Comparison of ENCODE assay signal across 1 cellular context in the genomic region with DNA sequence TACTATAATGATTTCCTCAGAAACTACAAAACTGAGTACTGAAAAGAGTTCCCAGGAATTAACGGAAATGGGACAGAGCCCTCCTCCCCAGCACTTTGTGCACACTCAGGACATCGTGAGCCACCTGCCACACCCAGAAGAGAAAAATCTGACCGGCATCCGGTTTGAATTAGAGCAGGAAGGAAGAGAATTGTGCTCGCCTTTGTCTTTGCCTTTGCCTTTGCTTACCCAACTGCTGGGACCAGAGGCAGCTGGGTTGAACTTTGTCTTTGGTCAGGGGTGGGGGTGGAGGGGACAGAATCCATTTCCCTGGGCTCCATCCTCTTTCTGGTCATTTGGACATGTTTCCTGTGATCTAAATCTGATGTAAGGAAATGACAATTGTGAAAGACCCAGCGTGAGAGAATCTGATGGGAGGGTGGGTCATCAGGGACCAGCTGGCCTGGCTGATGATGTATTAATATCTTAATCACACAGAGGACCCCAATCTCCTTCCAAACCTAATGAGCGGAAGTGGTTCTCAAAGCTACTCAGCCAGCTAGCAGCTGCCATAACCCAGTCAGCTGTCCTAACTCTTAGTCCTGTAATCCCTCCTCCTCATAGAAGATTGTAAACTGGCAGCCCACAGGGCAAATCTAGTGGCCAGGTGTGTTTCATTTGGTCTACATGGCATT.
TF ChIP-seq lines count a peak whose summit lies in the region.

No MANE protein-coding gene starts in this region.

TF ChIP-seq in HepG2, 621 proteins besides CTCF, POLR2A, EP300 and RAD21 (continued from another document and continues in another):
- TF ChIP-seq, protein P1, sequence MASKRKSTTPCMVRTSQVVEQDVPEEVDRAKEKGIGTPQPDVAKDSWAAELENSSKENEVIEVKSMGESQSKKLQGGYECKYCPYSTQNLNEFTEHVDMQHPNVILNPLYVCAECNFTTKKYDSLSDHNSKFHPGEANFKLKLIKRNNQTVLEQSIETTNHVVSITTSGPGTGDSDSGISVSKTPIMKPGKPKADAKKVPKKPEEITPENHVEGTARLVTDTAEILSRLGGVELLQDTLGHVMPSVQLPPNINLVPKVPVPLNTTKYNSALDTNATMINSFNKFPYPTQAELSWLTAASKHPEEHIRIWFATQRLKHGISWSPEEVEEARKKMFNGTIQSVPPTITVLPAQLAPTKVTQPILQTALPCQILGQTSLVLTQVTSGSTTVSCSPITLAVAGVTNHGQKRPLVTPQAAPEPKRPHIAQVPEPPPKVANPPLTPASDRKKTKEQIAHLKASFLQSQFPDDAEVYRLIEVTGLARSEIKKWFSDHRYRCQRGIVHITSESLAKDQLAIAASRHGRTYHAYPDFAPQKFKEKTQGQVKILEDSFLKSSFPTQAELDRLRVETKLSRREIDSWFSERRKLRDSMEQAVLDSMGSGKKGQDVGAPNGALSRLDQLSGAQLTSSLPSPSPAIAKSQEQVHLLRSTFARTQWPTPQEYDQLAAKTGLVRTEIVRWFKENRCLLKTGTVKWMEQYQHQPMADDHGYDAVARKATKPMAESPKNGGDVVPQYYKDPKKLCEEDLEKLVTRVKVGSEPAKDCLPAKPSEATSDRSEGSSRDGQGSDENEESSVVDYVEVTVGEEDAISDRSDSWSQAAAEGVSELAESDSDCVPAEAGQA (IDR thresholded peaks at IDR 0.05; ENCODE audit: low read depth) = no peak
- TF ChIP-seq, protein P1 (CRISPR knock-in tag; IDR thresholded peaks at IDR 0.05; ENCODE audit: borderline replicate concordance) = no peak
- TF ChIP-seq, protein P2, sequence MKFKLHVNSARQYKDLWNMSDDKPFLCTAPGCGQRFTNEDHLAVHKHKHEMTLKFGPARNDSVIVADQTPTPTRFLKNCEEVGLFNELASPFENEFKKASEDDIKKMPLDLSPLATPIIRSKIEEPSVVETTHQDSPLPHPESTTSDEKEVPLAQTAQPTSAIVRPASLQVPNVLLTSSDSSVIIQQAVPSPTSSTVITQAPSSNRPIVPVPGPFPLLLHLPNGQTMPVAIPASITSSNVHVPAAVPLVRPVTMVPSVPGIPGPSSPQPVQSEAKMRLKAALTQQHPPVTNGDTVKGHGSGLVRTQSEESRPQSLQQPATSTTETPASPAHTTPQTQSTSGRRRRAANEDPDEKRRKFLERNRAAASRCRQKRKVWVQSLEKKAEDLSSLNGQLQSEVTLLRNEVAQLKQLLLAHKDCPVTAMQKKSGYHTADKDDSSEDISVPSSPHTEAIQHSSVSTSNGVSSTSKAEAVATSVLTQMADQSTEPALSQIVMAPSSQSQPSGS (CRISPR knock-in tag; IDR thresholded peaks at IDR 0.05) = 0 out of 2 replicates have a peak, but pooled peaks have one; percentile 19
- no peak for TF ChIP-seq NONO (IDR thresholded peaks at IDR 0.05)
- TF ChIP-seq NONO (CRISPR knock-in tag; conservative IDR thresholded peaks at IDR 0.05) = peak; percentile 62
- no peak for TF ChIP-seq ZNF883 (CRISPR knock-in tag; IDR thresholded peaks at IDR 0.05; ENCODE audit: not compliant biosample characterization)
- TF ChIP-seq PTBP1 (IDR thresholded peaks at IDR 0.05; ENCODE audit: low read depth, low read length, poor library complexity, severe bottlenecking) = no peak
- TF ChIP-seq, protein P3, sequence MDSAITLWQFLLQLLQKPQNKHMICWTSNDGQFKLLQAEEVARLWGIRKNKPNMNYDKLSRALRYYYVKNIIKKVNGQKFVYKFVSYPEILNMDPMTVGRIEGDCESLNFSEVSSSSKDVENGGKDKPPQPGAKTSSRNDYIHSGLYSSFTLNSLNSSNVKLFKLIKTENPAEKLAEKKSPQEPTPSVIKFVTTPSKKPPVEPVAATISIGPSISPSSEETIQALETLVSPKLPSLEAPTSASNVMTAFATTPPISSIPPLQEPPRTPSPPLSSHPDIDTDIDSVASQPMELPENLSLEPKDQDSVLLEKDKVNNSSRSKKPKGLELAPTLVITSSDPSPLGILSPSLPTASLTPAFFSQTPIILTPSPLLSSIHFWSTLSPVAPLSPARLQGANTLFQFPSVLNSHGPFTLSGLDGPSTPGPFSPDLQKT (CRISPR knock-in tag; IDR thresholded peaks at IDR 0.05; ENCODE audit: borderline replicate concordance) = no peak
- TF ChIP-seq, protein P4, sequence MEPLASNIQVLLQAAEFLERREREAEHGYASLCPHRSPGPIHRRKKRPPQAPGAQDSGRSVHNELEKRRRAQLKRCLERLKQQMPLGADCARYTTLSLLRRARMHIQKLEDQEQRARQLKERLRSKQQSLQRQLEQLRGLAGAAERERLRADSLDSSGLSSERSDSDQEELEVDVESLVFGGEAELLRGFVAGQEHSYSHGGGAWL (CRISPR knock-in tag; IDR thresholded peaks at IDR 0.05) = no peak
- no peak for TF ChIP-seq TMF1 (CRISPR knock-in tag; IDR thresholded peaks at IDR 0.05; ENCODE audit: low read depth)
- no peak for TF ChIP-seq GLI4 (CRISPR knock-in tag; IDR thresholded peaks at IDR 0.05; ENCODE audit: borderline replicate concordance)
- TF ChIP-seq, protein P5, sequence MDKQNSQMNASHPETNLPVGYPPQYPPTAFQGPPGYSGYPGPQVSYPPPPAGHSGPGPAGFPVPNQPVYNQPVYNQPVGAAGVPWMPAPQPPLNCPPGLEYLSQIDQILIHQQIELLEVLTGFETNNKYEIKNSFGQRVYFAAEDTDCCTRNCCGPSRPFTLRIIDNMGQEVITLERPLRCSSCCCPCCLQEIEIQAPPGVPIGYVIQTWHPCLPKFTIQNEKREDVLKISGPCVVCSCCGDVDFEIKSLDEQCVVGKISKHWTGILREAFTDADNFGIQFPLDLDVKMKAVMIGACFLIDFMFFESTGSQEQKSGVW (CRISPR knock-in tag; IDR thresholded peaks at IDR 0.05; ENCODE audit: borderline replicate concordance) = no peak
- TF ChIP-seq, protein P6, sequence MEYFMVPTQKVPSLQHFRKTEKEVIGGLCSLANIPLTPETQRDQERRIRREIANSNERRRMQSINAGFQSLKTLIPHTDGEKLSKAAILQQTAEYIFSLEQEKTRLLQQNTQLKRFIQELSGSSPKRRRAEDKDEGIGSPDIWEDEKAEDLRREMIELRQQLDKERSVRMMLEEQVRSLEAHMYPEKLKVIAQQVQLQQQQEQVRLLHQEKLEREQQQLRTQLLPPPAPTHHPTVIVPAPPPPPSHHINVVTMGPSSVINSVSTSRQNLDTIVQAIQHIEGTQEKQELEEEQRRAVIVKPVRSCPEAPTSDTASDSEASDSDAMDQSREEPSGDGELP (IDR thresholded peaks at IDR 0.05; ENCODE audit: borderline replicate concordance, low read depth) = peak; percentile 81
- TF ChIP-seq TCF7 (IDR thresholded peaks at IDR 0.05; ENCODE audit: low read depth) = peak; percentile 53; the same call in 1 of the 2 replicates
- no peak for TF ChIP-seq MBD4 (IDR thresholded peaks at IDR 0.05; ENCODE audit: borderline replicate concordance, low read length)
- TF ChIP-seq TSC22D2 (CRISPR knock-in tag; IDR thresholded peaks at IDR 0.05; ENCODE audit: borderline replicate concordance) = no peak
- peak; percentile 76 for TF ChIP-seq CEBPG (CRISPR knock-in tag; IDR thresholded peaks at IDR 0.05)
- no peak for TF ChIP-seq ZSCAN22 (CRISPR knock-in tag; IDR thresholded peaks at IDR 0.05)
- TF ChIP-seq KDM5A (IDR thresholded peaks at IDR 0.05; ENCODE audit: borderline replicate concordance, low read length) = no peak
- TF ChIP-seq HNF4A (CRISPR knock-in tag; IDR thresholded peaks at IDR 0.05) = peak; percentile 86
- no peak for TF ChIP-seq POLR2AphosphoS2 (IDR thresholded peaks at IDR 0.05; ENCODE audit: low read depth, low read length)
- TF ChIP-seq, protein P7, sequence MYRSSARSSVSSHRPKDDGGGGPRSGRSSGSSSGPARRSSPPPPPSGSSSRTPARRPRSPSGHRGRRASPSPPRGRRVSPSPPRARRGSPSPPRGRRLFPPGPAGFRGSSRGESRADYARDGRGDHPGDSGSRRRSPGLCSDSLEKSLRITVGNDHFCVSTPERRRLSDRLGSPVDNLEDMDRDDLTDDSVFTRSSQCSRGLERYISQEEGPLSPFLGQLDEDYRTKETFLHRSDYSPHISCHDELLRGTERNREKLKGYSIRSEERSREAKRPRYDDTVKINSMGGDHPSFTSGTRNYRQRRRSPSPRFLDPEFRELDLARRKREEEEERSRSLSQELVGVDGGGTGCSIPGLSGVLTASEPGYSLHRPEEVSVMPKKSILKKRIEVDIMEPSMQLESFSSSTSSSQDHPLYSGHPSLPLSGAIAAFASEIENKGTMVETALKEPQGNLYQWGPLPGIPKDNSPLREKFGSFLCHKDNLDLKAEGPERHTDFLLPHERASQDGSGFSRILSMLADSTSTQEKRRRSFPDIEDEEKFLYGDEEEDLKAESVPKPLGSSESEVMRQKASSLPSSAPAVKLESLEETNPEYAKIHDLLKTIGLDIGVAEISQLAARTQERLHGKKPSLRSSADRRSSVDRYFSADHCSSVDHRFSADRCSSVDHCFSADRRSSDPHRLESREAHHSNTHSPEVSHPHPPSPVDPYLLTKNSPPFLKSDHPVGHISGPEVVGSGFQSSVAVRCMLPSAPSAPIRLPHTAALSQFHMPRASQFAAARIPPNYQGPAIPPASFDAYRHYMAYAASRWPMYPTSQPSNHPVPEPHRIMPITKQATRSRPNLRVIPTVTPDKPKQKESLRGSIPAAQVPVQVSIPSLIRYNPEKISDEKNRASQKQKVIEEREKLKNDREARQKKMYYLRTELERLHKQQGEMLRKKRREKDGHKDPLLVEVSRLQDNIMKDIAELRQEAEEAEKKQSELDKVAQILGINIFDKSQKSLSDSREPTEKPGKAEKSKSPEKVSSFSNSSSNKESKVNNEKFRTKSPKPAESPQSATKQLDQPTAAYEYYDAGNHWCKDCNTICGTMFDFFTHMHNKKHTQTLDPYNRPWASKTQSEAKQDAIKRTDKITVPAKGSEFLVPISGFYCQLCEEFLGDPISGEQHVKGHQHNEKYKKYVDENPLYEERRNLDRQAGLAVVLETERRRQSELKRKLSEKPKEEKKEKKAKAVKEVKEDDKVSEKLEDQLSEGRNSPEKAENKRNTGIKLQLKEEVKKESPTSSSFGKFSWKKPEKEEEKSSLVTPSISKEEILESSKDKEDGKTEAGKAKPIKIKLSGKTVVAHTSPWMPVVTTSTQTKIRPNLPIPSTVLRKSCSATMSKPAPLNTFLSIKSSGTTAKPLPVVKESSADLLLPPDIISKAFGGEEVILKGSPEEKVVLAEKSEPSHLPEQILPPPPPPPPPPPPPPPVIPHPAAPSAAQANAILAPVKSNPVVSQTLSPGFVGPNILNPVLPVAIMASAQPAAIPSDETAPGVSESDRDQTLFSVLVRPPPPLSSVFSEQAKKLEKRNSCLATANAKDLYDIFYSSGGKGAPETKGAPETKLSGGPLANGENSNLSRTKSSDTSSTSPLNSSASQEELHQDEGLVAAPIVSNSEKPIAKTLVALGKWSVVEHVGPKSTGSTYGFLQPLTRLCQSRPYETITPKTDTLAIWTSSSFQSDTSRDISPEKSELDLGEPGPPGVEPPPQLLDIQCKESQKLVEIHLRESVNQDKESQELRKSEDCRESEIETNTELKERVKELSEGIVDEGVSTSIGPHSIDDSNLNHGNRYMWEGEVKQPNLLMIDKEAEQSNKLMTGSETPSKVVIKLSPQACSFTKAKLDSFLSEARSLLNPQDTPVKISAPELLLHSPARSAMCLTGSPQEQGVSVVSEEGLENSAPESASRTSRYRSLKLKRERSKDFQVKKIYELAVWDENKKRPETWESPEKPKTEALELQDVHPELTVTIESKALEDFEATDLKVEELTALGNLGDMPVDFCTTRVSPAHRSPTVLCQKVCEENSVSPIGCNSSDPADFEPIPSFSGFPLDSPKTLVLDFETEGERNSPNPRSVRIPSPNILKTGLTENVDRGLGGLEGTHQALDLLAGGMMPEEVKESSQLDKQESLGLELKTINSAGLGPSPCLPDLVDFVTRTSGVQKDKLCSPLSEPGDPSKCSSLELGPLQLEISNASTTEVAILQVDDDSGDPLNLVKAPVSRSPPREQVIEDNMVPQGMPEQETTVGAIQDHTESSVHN (CRISPR knock-in tag; IDR thresholded peaks at IDR 0.05) = no peak
- no peak for TF ChIP-seq ZNF749 (CRISPR knock-in tag; IDR thresholded peaks at IDR 0.05; ENCODE audit: borderline replicate concordance)
- TF ChIP-seq, protein P8, sequence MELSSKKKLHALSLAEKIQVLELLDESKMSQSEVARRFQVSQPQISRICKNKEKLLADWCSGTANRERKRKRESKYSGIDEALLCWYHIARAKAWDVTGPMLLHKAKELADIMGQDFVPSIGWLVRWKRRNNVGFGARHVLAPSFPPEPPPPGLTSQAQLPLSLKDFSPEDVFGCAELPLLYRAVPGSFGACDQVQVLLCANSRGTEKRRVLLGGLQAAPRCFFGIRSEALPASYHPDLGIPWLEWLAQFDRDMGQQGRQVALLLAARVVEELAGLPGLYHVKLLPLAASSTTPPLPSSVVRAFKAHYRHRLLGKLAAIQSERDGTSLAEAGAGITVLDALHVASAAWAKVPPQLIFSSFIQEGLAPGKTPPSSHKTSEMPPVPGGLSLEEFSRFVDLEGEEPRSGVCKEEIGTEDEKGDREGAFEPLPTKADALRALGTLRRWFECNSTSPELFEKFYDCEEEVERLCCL (CRISPR knock-in tag; IDR thresholded peaks at IDR 0.05; ENCODE audit: borderline replicate concordance) = no peak
- no peak for TF ChIP-seq GATAD1 (CRISPR knock-in tag; IDR thresholded peaks at IDR 0.05)
- no peak for TF ChIP-seq RBM22 (optimal IDR thresholded peaks at IDR 0.05; ENCODE audit: low read length)
- TF ChIP-seq, protein P9, sequence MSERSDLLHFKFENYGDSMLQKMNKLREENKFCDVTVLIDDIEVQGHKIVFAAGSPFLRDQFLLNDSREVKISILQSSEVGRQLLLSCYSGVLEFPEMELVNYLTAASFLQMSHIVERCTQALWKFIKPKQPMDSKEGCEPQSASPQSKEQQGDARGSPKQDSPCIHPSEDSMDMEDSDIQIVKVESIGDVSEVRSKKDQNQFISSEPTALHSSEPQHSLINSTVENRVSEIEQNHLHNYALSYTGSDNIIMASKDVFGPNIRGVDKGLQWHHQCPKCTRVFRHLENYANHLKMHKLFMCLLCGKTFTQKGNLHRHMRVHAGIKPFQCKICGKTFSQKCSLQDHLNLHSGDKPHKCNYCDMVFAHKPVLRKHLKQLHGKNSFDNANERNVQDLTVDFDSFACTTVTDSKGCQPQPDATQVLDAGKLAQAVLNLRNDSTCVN (CRISPR knock-in tag; IDR thresholded peaks at IDR 0.05; ENCODE audit: borderline replicate concordance) = no peak
- no peak for TF ChIP-seq ZNF672 (CRISPR knock-in tag; IDR thresholded peaks at IDR 0.05)
- TF ChIP-seq EHMT2 (IDR thresholded peaks at IDR 0.05; ENCODE audit: borderline replicate concordance, low read depth, low read length) = 0 out of 2 replicates have a peak, but pooled peaks have one; percentile 50
- TF ChIP-seq ZNF232 (CRISPR knock-in tag; IDR thresholded peaks at IDR 0.05; ENCODE audit: borderline replicate concordance) = no peak
- no peak for TF ChIP-seq ZNF850 (CRISPR knock-in tag; conservative IDR thresholded peaks at IDR 0.05)
- TF ChIP-seq ZNF20 (CRISPR knock-in tag; IDR thresholded peaks at IDR 0.05) = no peak
